ENCODE assay signal across 16 cellular contexts in the genomic region with DNA sequence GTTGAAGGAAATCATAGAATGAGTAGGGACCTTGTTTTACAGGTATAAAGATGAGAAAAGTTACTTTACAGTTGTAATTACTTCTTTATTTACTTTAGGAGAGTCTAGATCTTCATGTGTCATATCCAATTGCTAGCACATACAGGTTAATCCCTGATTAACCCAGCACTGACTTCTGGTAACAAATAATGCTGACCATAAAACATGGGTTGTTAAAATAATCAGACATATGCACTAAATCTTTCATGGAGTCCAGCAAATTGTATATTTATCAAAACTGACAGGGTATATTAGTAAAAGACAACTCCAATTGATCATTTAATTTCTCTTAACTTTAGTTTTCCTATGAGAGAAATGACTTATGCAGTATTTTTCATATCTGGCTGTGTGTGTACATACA.
A peak's percentile ranks its signal among the peaks of the same experiment; 100 is the strongest.
DNase-seq lines count a peak whose midpoint lies in the region; ATAC-seq and TF ChIP-seq lines count a peak whose summit lies in the region.
"Had no signal": no experiment of that assay in that cellular context is flagged by ENCODE, and none has a peak within 500 bp of the region (broad histone marks: within the 10 kb centered on the region; RNA-seq: fewer than 3 reads in every experiment).

No MANE protein-coding gene starts in this region.

- peaks cover 6% of the 10 kb centered on the region for H3K9me3 Mint-ChIP-seq in stimulated activated naive CD8-positive, alpha-beta T cell treated with anti-CD3 and anti-CD28 coated beads, Interleukin-15, Interleukin-2, amounts not matched to agents 100 ng/mL and 50 ng/mL, for 24 hours
- H3K9me3 Mint-ChIP-seq in stimulated activated naive CD8-positive, alpha-beta T cell treated with anti-CD3 and anti-CD28 coated beads, Interleukin-15, amount 100 ng/mL, for 72 hours: no peaks in the 10 kb centered on the region
- no peaks in the 10 kb centered on the region for H3K9me3 Mint-ChIP-seq in activated T-helper 2 cell treated with anti-CD3 and anti-CD28 coated beads, Interferon-gamma antibody, Interleukin-2, Interleukin-4, amounts not matched to agents 10 μg/mL and 5 μg/mL and 100 μg/mL, durations not matched to agents 14 hours and 24 hours and 36 hours
- no peaks in the 10 kb centered on the region for H3K9me3 Mint-ChIP-seq in progenitor cell of endocrine pancreas (ENCODE audit: low read depth)
- H3K9me3 Mint-ChIP-seq: CD4-positive, alpha-beta memory T cell; GM23338 had no signal

- H3K4me1 ChIP-seq in hepatocyte (ENCODE audit: insufficient read depth): peaks cover 25% of the 10 kb centered on the region

- H3K27me3 Mint-ChIP-seq in stimulated activated naive CD8-positive, alpha-beta T cell treated with anti-CD3 and anti-CD28 coated beads, Interleukin-15, Interleukin-2, amounts not matched to agents 100 ng/mL and 50 ng/mL, for 24 hours: no peaks in the 10 kb centered on the region
- H3K27me3 Mint-ChIP-seq in stimulated activated naive CD8-positive, alpha-beta T cell treated with anti-CD3 and anti-CD28 coated beads, Interleukin-15, amount 100 ng/mL, for 72 hours: no peaks in the 10 kb centered on the region
- H3K27me3 Mint-ChIP-seq in activated T-helper 2 cell treated with anti-CD3 and anti-CD28 coated beads, Interferon-gamma antibody, Interleukin-2, Interleukin-4, amounts not matched to agents 10 μg/mL and 5 μg/mL and 100 μg/mL, durations not matched to agents 14 hours and 24 hours and 36 hours (ENCODE audit: low read depth): no peaks in the 10 kb centered on the region
- H3K27me3 Mint-ChIP-seq in progenitor cell of endocrine pancreas: no peaks in the 10 kb centered on the region
- H3K27me3 Mint-ChIP-seq: CD4-positive, alpha-beta memory T cell had no signal

- no peak for TF ChIP-seq CTCF in hepatocyte (IDR thresholded peaks at IDR 0.05; ENCODE audit: poor library complexity)
- no peak for TF ChIP-seq CTCF in progenitor cell of endocrine pancreas (IDR thresholded peaks at IDR 0.05; ENCODE audit: unreplicated experiment)

- H3K27ac ChIP-seq in hepatocyte: peak overlapping the region; percentile 10
- H3K27ac ChIP-seq: C4-2B, HL-60 had no signal

- no peak for ATAC-seq in stimulated activated naive CD8-positive, alpha-beta T cell treated with anti-CD3 and anti-CD28 coated beads, Interleukin-15, amount 100 ng/mL, for 72 hours
- ATAC-seq in sciatic nerve (no peak), HG03520 (IDR thresholded peaks at IDR 0.05; ENCODE audit: unreplicated experiment) (no peak)
- ATAC-seq: A549, GM12878, GM23338 had no signal

- H3K36me3 ChIP-seq in hepatocyte (replicated peaks; ENCODE audit: insufficient read depth, low read depth): no peaks in the 10 kb centered on the region
- H3K36me3 ChIP-seq: BE2C had no signal

- H3K4me3 ChIP-seq in hepatocyte: no peak overlapping the region
- H3K4me3 ChIP-seq: A549, GM12878, GM23338 had no signal

- no peak for DNase-seq in stimulated activated naive CD8-positive, alpha-beta T cell treated with anti-CD3 and anti-CD28 coated beads, Interleukin-15, amount 100 ng/mL, for 72 hours
- no peak for DNase-seq in activated T-helper 2 cell treated with anti-CD3 and anti-CD28 coated beads, Interferon-gamma antibody, Interleukin-2, Interleukin-4, amounts not matched to agents 10 μg/mL and 5 μg/mL and 100 μg/mL, durations not matched to agents 14 hours and 24 hours and 36 hours (ENCODE audit: low spot score)
- DNase-seq in hepatocyte (ENCODE audit: low spot score) (no peak), sciatic nerve (ENCODE audit: low spot score) (no peak), progenitor cell of endocrine pancreas (ENCODE audit: low spot score, unreplicated experiment) (no peak)
- DNase-seq: BE2C; CD4-positive, alpha-beta memory T cell; DMS79; H7 had no signal

- intact Hi-C loops in activated T-helper 2 cell treated with anti-CD3 and anti-CD28 coated beads, Interferon-gamma antibody, Interleukin-2, Interleukin-4, amounts not matched to agents 10 μg/mL and 5 μg/mL and 100 μg/mL, durations not matched to agents 14 hours and 24 hours and 36 hours (cut with micrococcal nuclease): loop anchor here (5.0 to 10.0 kb wide), 2 partner anchors 62 to 410 kb away; partner anchors contain the start of gene RPL24
- intact Hi-C loops in sciatic nerve (cut with DNase I): no loop called here

- H3K27me3 ChIP-seq in hepatocyte: no peaks in the 10 kb centered on the region
- H3K27me3 ChIP-seq: BE2C had no signal

- H3K4me1 Mint-ChIP-seq in stimulated activated naive CD8-positive, alpha-beta T cell treated with anti-CD3 and anti-CD28 coated beads, Interleukin-15, Interleukin-2, amounts not matched to agents 100 ng/mL and 50 ng/mL, for 24 hours (ENCODE audit: low read depth): peaks cover 63% of the 10 kb centered on the region
- peaks cover 58% of the 10 kb centered on the region for H3K4me1 Mint-ChIP-seq in stimulated activated naive CD8-positive, alpha-beta T cell treated with anti-CD3 and anti-CD28 coated beads, Interleukin-15, amount 100 ng/mL, for 72 hours
- peaks cover 64% of the 10 kb centered on the region for H3K4me1 Mint-ChIP-seq in activated T-helper 2 cell treated with anti-CD3 and anti-CD28 coated beads, Interferon-gamma antibody, Interleukin-2, Interleukin-4, amounts not matched to agents 10 μg/mL and 5 μg/mL and 100 μg/mL, durations not matched to agents 14 hours and 24 hours and 36 hours (ENCODE audit: low read depth)
- peaks cover 4% of the 10 kb centered on the region for H3K4me1 Mint-ChIP-seq in progenitor cell of endocrine pancreas (ENCODE audit: low read depth)

- H3K4me2 ChIP-seq in hepatocyte: no peak overlapping the region
- H3K4me2 ChIP-seq: A549, GM23338 had no signal

- no peaks in the 10 kb centered on the region for H3K79me2 ChIP-seq in hepatocyte

- no peaks in the 10 kb centered on the region for H3K9me3 ChIP-seq in hepatocyte (ENCODE audit: low read depth)
- H3K9me3 ChIP-seq: A549, BE2C had no signal

- no peak overlapping the region for H2AFZ ChIP-seq in hepatocyte
- H2AFZ ChIP-seq: GM23338 had no signal

- H3K4me3 Mint-ChIP-seq in stimulated activated naive CD8-positive, alpha-beta T cell treated with anti-CD3 and anti-CD28 coated beads, Interleukin-15, Interleukin-2, amounts not matched to agents 100 ng/mL and 50 ng/mL, for 24 hours: no peak overlapping the region
- no peak overlapping the region for H3K4me3 Mint-ChIP-seq in stimulated activated naive CD8-positive, alpha-beta T cell treated with anti-CD3 and anti-CD28 coated beads, Interleukin-15, amount 100 ng/mL, for 72 hours
- no peak overlapping the region for H3K4me3 Mint-ChIP-seq in activated T-helper 2 cell treated with anti-CD3 and anti-CD28 coated beads, Interferon-gamma antibody, Interleukin-2, Interleukin-4, amounts not matched to agents 10 μg/mL and 5 μg/mL and 100 μg/mL, durations not matched to agents 14 hours and 24 hours and 36 hours (ENCODE audit: low read depth)
- H3K4me3 Mint-ChIP-seq in progenitor cell of endocrine pancreas (ENCODE audit: low read depth): no peak overlapping the region
- H3K4me3 Mint-ChIP-seq: CD4-positive, alpha-beta memory T cell; GM23338 had no signal

- H3K27ac Mint-ChIP-seq in stimulated activated naive CD8-positive, alpha-beta T cell treated with anti-CD3 and anti-CD28 coated beads, Interleukin-15, Interleukin-2, amounts not matched to agents 100 ng/mL and 50 ng/mL, for 24 hours: peak overlapping the region; percentile 32
- H3K27ac Mint-ChIP-seq in stimulated activated naive CD8-positive, alpha-beta T cell treated with anti-CD3 and anti-CD28 coated beads, Interleukin-15, amount 100 ng/mL, for 72 hours: no peak overlapping the region
- peak overlapping the region; percentile 72 for H3K27ac Mint-ChIP-seq in activated T-helper 2 cell treated with anti-CD3 and anti-CD28 coated beads, Interferon-gamma antibody, Interleukin-2, Interleukin-4, amounts not matched to agents 10 μg/mL and 5 μg/mL and 100 μg/mL, durations not matched to agents 14 hours and 24 hours and 36 hours
- H3K27ac Mint-ChIP-seq in progenitor cell of endocrine pancreas: no peak overlapping the region
- H3K27ac Mint-ChIP-seq: CD4-positive, alpha-beta memory T cell; GM23338 had no signal

- H3K9me2 ChIP-seq in hepatocyte (replicated peaks; ENCODE audit: insufficient read depth): no peaks in the 10 kb centered on the region

- no peaks in the 10 kb centered on the region for H3K36me3 Mint-ChIP-seq in stimulated activated naive CD8-positive, alpha-beta T cell treated with anti-CD3 and anti-CD28 coated beads, Interleukin-15, Interleukin-2, amounts not matched to agents 100 ng/mL and 50 ng/mL, for 24 hours (ENCODE audit: low read depth)
- peaks cover 5% of the 10 kb centered on the region for H3K36me3 Mint-ChIP-seq in activated T-helper 2 cell treated with anti-CD3 and anti-CD28 coated beads, Interferon-gamma antibody, Interleukin-2, Interleukin-4, amounts not matched to agents 10 μg/mL and 5 μg/mL and 100 μg/mL, durations not matched to agents 14 hours and 24 hours and 36 hours (ENCODE audit: low read depth)
- H3K36me3 Mint-ChIP-seq in progenitor cell of endocrine pancreas (ENCODE audit: insufficient read depth): no peaks in the 10 kb centered on the region
- H3K36me3 Mint-ChIP-seq: CD4-positive, alpha-beta memory T cell had no signal

- no peaks in the 10 kb centered on the region for H4K20me1 ChIP-seq in hepatocyte (ENCODE audit: insufficient read depth, poor library complexity, severe bottlenecking)

Comparison
In these comparisons a context has a peak if more than half of its experiments do, and no peak if none do; other contexts are left out.
1. H3K27ac Mint-ChIP-seq: peak in stimulated activated naive CD8-positive, alpha-beta T cell treated with anti-CD3 and anti-CD28 coated beads, Interleukin-15, Interleukin-2, amounts not matched to agents 100 ng/mL and 50 ng/mL, for 24 hours (single experiment) and activated T-helper 2 cell treated with anti-CD3 and anti-CD28 coated beads, Interferon-gamma antibody, Interleukin-2, Interleukin-4, amounts not matched to agents 10 μg/mL and 5 μg/mL and 100 μg/mL, durations not matched to agents 14 hours and 24 hours and 36 hours (single experiment); none in stimulated activated naive CD8-positive, alpha-beta T cell treated with anti-CD3 and anti-CD28 coated beads, Interleukin-15, amount 100 ng/mL, for 72 hours (0 of 2) and progenitor cell of endocrine pancreas (single experiment).